ENCODE assay signal across 9 cellular contexts in the genomic region with DNA sequence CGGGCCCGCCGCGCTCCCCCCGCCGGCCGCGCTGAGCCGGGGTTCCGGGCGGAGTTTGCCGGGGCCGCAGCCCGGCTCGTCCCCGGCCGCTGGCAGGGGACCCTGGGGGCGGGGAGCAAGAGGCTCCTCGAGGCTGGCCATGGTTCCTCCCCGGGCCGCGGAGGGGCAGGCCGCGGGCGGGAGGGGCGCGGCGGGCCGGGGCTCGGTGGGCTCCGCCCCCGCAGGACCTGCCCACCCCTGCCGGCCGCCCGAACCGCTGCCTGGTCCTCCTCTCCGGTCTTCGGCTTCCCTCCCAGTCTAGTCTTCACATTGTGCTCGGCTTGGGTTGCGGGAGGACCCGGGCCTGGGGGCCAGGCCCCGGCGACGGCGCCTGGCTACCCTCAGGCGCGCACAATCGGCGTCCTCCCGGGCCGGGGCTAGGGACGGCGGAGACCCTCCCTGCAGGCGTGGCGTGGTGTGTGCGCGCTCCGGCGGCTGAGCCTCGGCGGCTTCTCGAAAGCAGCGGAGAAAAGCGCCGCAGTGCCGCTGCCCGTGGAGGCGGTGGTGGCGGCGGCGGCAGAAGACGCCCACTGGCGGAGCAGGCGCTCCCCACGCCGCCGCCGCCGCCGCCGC. TPM values are rescaled to one million over a fixed set of nuclear protein-coding genes. Genes with fewer than 3 reads are reported as not detected.
DNase-seq lines count a peak whose midpoint lies in the region; ATAC-seq and TF ChIP-seq lines count a peak whose summit lies in the region.
"Had no signal": no experiment of that assay in that cellular context is flagged by ENCODE, and none has a peak within 500 bp of the region (broad histone marks: within the 10 kb centered on the region; RNA-seq: fewer than 3 reads in every experiment).

A gene (minus strand): TSS at position 571 of the 612 bp plus-strand sequence. CDS start 430 bp downstream, at position 141.

- H3K4me1 ChIP-seq in mucosa of descending colon (ENCODE audit: low read depth) (no peaks in the 10 kb centered on the region), vagina (peaks cover 21% of the 10 kb centered on the region)

- H3K4me3 ChIP-seq in mucosa of descending colon (no peak within 1 kb of the TSS), vagina (peak within 1 kb of the TSS; percentile 55 to 62)

- H3K27me3 ChIP-seq in vagina = no peaks in the 10 kb centered on the region

- TF ChIP-seq CTCF in endothelial cell (IDR thresholded peaks at IDR 0.05; ENCODE audit: unreplicated experiment) (no peak), mucosa of descending colon (IDR thresholded peaks at IDR 0.05) (no peak), vagina (IDR thresholded peaks at IDR 0.05) (no peak)

- intact Hi-C loops in mucosa of descending colon (cut with DNase I, micrococcal nuclease) = no loop called here
- intact Hi-C loops in vagina (cut with DNase I) = no loop called here

- H3K27me3 Mint-ChIP-seq in endothelial cell (ENCODE audit: unreplicated experiment) = peaks cover 23% of the 10 kb centered on the region

- TF ChIP-seq POLR2A in vagina (IDR thresholded peaks at IDR 0.05) = no peak

- H3K9me3 ChIP-seq in mucosa of descending colon (no peaks in the 10 kb centered on the region), vagina (no peaks in the 10 kb centered on the region)

- H3K27ac ChIP-seq in vagina = peak within 1 kb of the TSS; percentile 56

- H3K36me3 ChIP-seq in mucosa of descending colon (ENCODE audit: low read depth) = no peaks in the 10 kb centered on the region
- H3K36me3 ChIP-seq in vagina = no peaks in the 10 kb centered on the region

- peaks cover 8% of the 10 kb centered on the region for H3K36me3 Mint-ChIP-seq in endothelial cell (ENCODE audit: low read depth, unreplicated experiment)

- H3K4me1 Mint-ChIP-seq in endothelial cell (ENCODE audit: unreplicated experiment) = peaks cover 32% of the 10 kb centered on the region

- DNase-seq in Ammon's horn (ENCODE audit: low spot score) (peak; percentile 22), NCI-H1105 (lab: John Stamatoyannopoulos, UW) (peak; percentile 31), endothelial cell (ENCODE audit: low spot score) (peak; percentile 61), mucosa of descending colon (peak in 1 of 3 donors; percentile 26), vagina (ENCODE audit: extremely low spot score in 2 of 2) (no peak)
- no peak for DNase-seq in central memory CD4-positive, alpha-beta T cell

- peak within 1 kb of the TSS; percentile 81 for H3K27ac Mint-ChIP-seq in endothelial cell (ENCODE audit: unreplicated experiment)
- H3K27ac Mint-ChIP-seq: activated naive CD4-positive, alpha-beta T cell treated with anti-CD3 and anti-CD28 coated beads, Interleukin-2, amount 50 U/mL, for 24 hours had no signal

- no peaks in the 10 kb centered on the region for H3K9me3 Mint-ChIP-seq in endothelial cell (ENCODE audit: unreplicated experiment)
- H3K9me3 Mint-ChIP-seq: activated naive CD4-positive, alpha-beta T cell treated with anti-CD3 and anti-CD28 coated beads, Interleukin-2, amount 50 U/mL, for 24 hours had no signal

- ATAC-seq in mucosa of descending colon (peak; percentile 45), GM21528 (IDR thresholded peaks at IDR 0.05; ENCODE audit: low FRiP score, unreplicated experiment) (no peak), HG03354 (IDR thresholded peaks at IDR 0.05; ENCODE audit: poor library complexity, severe bottlenecking, unreplicated experiment) (no peak)

- H3K4me3 Mint-ChIP-seq in endothelial cell (ENCODE audit: unreplicated experiment) = peak within 1 kb of the TSS; percentile 94
- H3K4me3 Mint-ChIP-seq: activated naive CD4-positive, alpha-beta T cell treated with anti-CD3 and anti-CD28 coated beads, Interleukin-2, amount 50 U/mL, for 24 hours had no signal

RNA-seq across cellular contexts. Expression of the gene that starts here (rescaled TPM):
- total RNA-seq in endothelial cell (ENCODE audit: unreplicated experiment) (11.5 TPM), mucosa of descending colon (10 to 100 TPM in 1 of 3 donors, 1 to 10 TPM in 2; 1.7 to 18.0 (median 1.7) TPM), vagina (15.0 TPM)

Comparison
In these comparisons a context has a peak if more than half of its experiments do, and no peak if none do; other contexts are left out.
1. DNase-seq: peak in Ammon's horn (single experiment), NCI-H1105 (single experiment) and endothelial cell (single experiment); none in vagina (0 of 2) and central memory CD4-positive, alpha-beta T cell (single experiment).